ENCODE assay signal across 19 cellular contexts in the genomic region with DNA sequence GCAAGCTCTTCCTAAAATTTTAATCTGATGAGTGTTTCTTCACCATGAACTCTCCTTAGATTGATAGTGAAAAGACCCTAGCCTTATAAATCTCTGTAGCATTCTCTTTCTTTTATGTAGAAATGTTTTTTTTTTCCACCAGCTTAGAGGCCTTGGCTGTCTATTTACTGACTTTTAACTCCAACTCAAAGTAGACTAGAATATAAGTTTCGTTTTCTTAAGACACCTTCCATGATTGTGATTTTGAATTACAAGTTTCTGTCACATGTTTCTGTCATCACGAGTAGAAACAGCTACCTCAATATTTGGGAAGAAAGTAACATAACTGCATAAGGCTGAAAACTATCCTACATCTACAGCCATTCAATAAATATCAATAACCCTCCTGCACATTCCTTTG. TPM values are rescaled to one million over a fixed set of nuclear protein-coding genes. Genes with fewer than 3 reads are reported as not detected.
"Had no signal": no experiment of that assay in that cellular context is flagged by ENCODE, and none has a peak within 500 bp of the region (broad histone marks: within the 10 kb centered on the region; RNA-seq: fewer than 3 reads in every experiment).

No MANE protein-coding gene starts in this region.

- H3K4me1 Mint-ChIP-seq: activated CD8-positive, alpha-beta memory T cell treated with anti-CD3 and anti-CD28 coated beads, Interleukin-2, amount 10 ng/mL, durations not matched to agents 7 days and 5 days; memory B cell; neural progenitor cell had no signal

- H3K9me3 Mint-ChIP-seq: memory B cell, neural progenitor cell had no signal

- DNase-seq: activated CD4-positive, alpha-beta T cell treated with anti-CD3 and anti-CD28 coated beads, Interleukin-2, amount 50 U/mL, for 48 hours; activated CD8-positive, alpha-beta memory T cell treated with anti-CD3 and anti-CD28 coated beads, Interleukin-2, amount 10 ng/mL, durations not matched to agents 7 days and 5 days; activated effector memory CD4-positive, alpha-beta T cell treated with Interleukin-2 at 50 U/mL for 16 hours; activated naive CD8-positive, alpha-beta T cell treated with anti-CD3 and anti-CD28 coated beads, Interleukin-2, amount 10 ng/mL, durations not matched to agents 7 days and 5 days; activated T-cell treated with anti-CD3 and anti-CD28 coated beads, Interleukin-2, amount 50 U/mL, for 1 hour; body of pancreas; caudate nucleus; dorsolateral prefrontal cortex; naive thymus-derived CD4-positive, alpha-beta T cell; stimulated activated CD4-positive, alpha-beta T cell treated with anti-CD3 and anti-CD28 coated beads, Interleukin-12 subunit alpha, Interleukin-12 subunit beta, amount 100 ng/mL, for 4 hours; stimulated activated CD4-positive, alpha-beta T cell treated with anti-CD3 and anti-CD28 coated beads, Interleukin-1b, Interleukin-23, amount 100 ng/mL, for 48 hours; stimulated activated CD8-positive, alpha-beta memory T cell treated with anti-CD3 and anti-CD28 coated beads, Interleukin-4, amount 100 ng/mL, for 48 hours; stimulated activated naive CD4-positive, alpha-beta T cell treated with Interleukin-2 at 50 U/mL for 16 hours; transverse colon; WERI-Rb-1 had no signal

- ATAC-seq: activated CD8-positive, alpha-beta memory T cell treated with anti-CD3 and anti-CD28 coated beads, Interleukin-2, amount 10 ng/mL, durations not matched to agents 7 days and 5 days; body of pancreas; naive thymus-derived CD4-positive, alpha-beta T cell had no signal

- H3K27ac Mint-ChIP-seq: activated CD8-positive, alpha-beta memory T cell treated with anti-CD3 and anti-CD28 coated beads, Interleukin-2, amount 10 ng/mL, durations not matched to agents 7 days and 5 days; activated naive CD8-positive, alpha-beta T cell treated with anti-CD3 and anti-CD28 coated beads, Interleukin-2, amount 10 ng/mL, durations not matched to agents 7 days and 5 days; memory B cell; naive thymus-derived CD4-positive, alpha-beta T cell; neural progenitor cell had no signal

- H3K4me3 Mint-ChIP-seq: activated CD8-positive, alpha-beta memory T cell treated with anti-CD3 and anti-CD28 coated beads, Interleukin-2, amount 10 ng/mL, durations not matched to agents 7 days and 5 days; activated naive CD8-positive, alpha-beta T cell treated with anti-CD3 and anti-CD28 coated beads, Interleukin-2, amount 10 ng/mL, durations not matched to agents 7 days and 5 days; memory B cell; naive thymus-derived CD4-positive, alpha-beta T cell; neural progenitor cell had no signal

- H3K36me3 Mint-ChIP-seq: activated CD8-positive, alpha-beta memory T cell treated with anti-CD3 and anti-CD28 coated beads, Interleukin-2, amount 10 ng/mL, durations not matched to agents 7 days and 5 days; memory B cell; naive thymus-derived CD4-positive, alpha-beta T cell; neural progenitor cell had no signal

RNA-seq across cellular contexts. Expression of a gene that starts 17.8 kb away (rescaled TPM):
- total RNA-seq: activated CD8-positive, alpha-beta memory T cell treated with anti-CD3 and anti-CD28 coated beads, Interleukin-2, amount 10 ng/mL, durations not matched to agents 7 days and 5 days; activated naive CD8-positive, alpha-beta T cell treated with anti-CD3 and anti-CD28 coated beads, Interleukin-2, amount 10 ng/mL, durations not matched to agents 7 days and 5 days; body of pancreas; liver; naive thymus-derived CD4-positive, alpha-beta T cell; T-helper 2 cell treated with Interferon-gamma antibody and Interleukin-4, amounts not matched to agents 100 ng/mL and 5 ng/mL, for 36 hours had no signal
